In the genomic region with DNA sequence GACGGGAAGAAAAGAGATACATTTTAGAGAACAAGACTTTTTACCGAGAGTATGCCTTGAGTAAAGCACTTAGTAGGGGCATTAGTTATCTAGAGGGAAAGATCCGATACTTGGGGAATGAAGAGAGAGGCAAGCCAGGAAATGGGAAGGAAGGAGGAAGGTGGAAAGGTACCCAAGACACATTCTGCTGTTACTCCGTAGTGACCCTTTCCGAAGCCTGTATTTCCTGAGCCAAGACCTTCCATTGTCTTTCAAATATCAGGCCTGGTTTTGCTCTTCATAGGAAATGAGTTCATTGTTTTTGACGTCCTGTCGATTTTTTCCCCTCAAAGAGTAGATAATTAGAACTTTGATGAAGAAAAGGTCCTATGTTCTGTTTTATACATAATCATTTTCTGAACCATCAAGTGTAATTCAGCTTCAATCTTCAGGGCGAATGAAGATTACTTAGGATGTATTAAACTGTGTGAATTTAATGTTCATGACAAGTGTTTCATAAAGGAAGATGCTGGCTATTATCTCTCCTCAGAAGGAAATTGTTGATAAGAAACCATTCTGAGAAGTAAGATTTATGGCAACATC, we compare ENCODE assay signal across 24 cellular contexts.
"Had no signal": no experiment of that assay in that cellular context is flagged by ENCODE, and none has a peak within 500 bp of the region (broad histone marks: within the 10 kb centered on the region; RNA-seq: fewer than 3 reads in every experiment).

No MANE protein-coding gene starts in this region.

- H3K27me3 ChIP-seq: adrenal gland, MG63, Peyer's patch, SJSA1 had no signal

- H3K27ac ChIP-seq: adrenal gland, Peyer's patch, RWPE1, SJSA1 had no signal

- ATAC-seq: activated CD8-positive, alpha-beta T cell treated with anti-CD3 and anti-CD28 coated beads, Interleukin-2, amount 10 ng/mL, durations not matched to agents 7 days and 5 days had no signal

- H3K36me3 ChIP-seq: adrenal gland, MG63, Peyer's patch, SJSA1 had no signal

- H3K4me3 ChIP-seq: adrenal gland, MG63, Peyer's patch, SJSA1 had no signal

- DNase-seq: activated CD4-positive, alpha-beta T cell treated with anti-CD3 and anti-CD28 coated beads for 48 hours; activated CD4-positive, alpha-beta T cell treated with anti-CD3 and anti-CD28 coated beads, Interleukin-2, amount 50 U/mL, for 4 hours; activated CD4-positive, CD25-positive, alpha-beta regulatory T cell treated with anti-CD3 and anti-CD28 coated beads, Interleukin-2, amount 50 U/mL, for 72 hours; activated CD8-positive, alpha-beta memory T cell treated with anti-CD3 and anti-CD28 coated beads, Interleukin-2, amount 50 U/mL, for 48 hours; activated CD8-positive, alpha-beta T cell treated with anti-CD3 and anti-CD28 coated beads, Interleukin-2, amount 10 ng/mL, durations not matched to agents 7 days and 5 days; activated naive CD4-positive, alpha-beta T cell treated with anti-CD3 and anti-CD28 coated beads, Interleukin-2, amount 50 U/mL, for 16 hours; activated naive CD8-positive, alpha-beta T cell treated with anti-CD3 and anti-CD28 coated beads, Interleukin-2, amount 10 ng/mL, durations not matched to agents 7 days and 5 days; activated T-cell treated with anti-CD3 and anti-CD28 coated beads, Interleukin-2, amount 50 U/mL, for 1 hour; adrenal gland; anterior cingulate cortex; caudate nucleus; KG1; MG63; NCI-H1105; NCI-H1436; NCI-H187; NCI-H2081; NCI-H510A treated with DMSO at 0.1 percent for 48 hours; NCI-H69; NK-92 treated with Interleukin-12 subunit alpha and Interleukin-12 subunit beta, amount 100 ng/mL, for 24 hours; Peyer's patch; SHP77 had no signal

- H3K4me1 ChIP-seq: adrenal gland, Peyer's patch, SJSA1 had no signal

- H3K9me3 ChIP-seq: adrenal gland, MG63, Peyer's patch, SJSA1 had no signal
